11 cellular contexts compared by ENCODE assay signal in genomic region chr20:19886666-19887288, GRCh38.
DNase-seq lines count a peak whose midpoint lies in the region; ATAC-seq, FAIRE-seq and TF ChIP-seq lines count a peak whose summit lies in the region.
"Had no signal": no experiment of that assay in that cellular context is flagged by ENCODE, and none has a peak within 500 bp of the region (broad histone marks: within the 10 kb centered on the region; RNA-seq: fewer than 3 reads in every experiment).

No MANE protein-coding gene starts in this region.

- H3K4me2 ChIP-seq in A549: peak overlapping the region; percentile 74

- H3K4me3 ChIP-seq in A549: peak overlapping the region; percentile 31
- H3K4me3 ChIP-seq in muscle layer of colon (ENCODE audit: low read depth in 1 of 2, low read length in 2 of 2): peak overlapping the region in 1 of 2 donors; percentile 39

- peak; percentile 35 to 43; a peak in 3 of 6 replicates for ATAC-seq in A549
- ATAC-seq in activated T-cell treated with anti-CD3 and anti-CD28 coated beads, Interleukin-2, amount 50 U/mL, for 72 hours (replicated peaks in 1 of 2): no peak
- ATAC-seq: CD8-positive, alpha-beta T cell had no signal

- H3K4me1 ChIP-seq in A549 (peaks cover 82% of the 10 kb centered on the region), muscle layer of colon (ENCODE audit: insufficient read depth, low read length) (peaks cover 57% of the 10 kb centered on the region)

- intact Hi-C loops in posterior vena cava (cut with DNase I): loop anchor here in 1 of 2 donors (10.0 kb wide), 1 partner anchor 102 kb away; no protein-coding TSS in a partner anchor

- no peak overlapping the region for H3K4me3 Mint-ChIP-seq in activated T-cell treated with anti-CD3 and anti-CD28 coated beads, Interleukin-2, amount 50 U/mL, for 72 hours
- H3K4me3 Mint-ChIP-seq in T-helper 2 cell treated with Interferon-gamma antibody and Interleukin-4, amounts not matched to agents 5 μg/mL and 100 μg/mL, for 36 hours: no peak overlapping the region
- H3K4me3 Mint-ChIP-seq: CD8-positive, alpha-beta T cell had no signal

- no peak for TF ChIP-seq POLR2A in A549 (IDR thresholded peaks at IDR 0.05; ENCODE audit: low read length)

- peak; percentile 49 for TF ChIP-seq CTCF in A549 (IDR thresholded peaks at IDR 0.05)

- CTCF ChIA-PET in A549 (lab: Yijun Ruan, JAX): interaction anchor here (0.7 to 8.1 kb wide), 55 partner anchors 9 to 203 kb away, joined by 3 to 130 read pairs (median 5); partner anchors contain the start of gene NAA20

- no peak overlapping the region for H3K27ac Mint-ChIP-seq in activated T-cell treated with anti-CD3 and anti-CD28 coated beads, Interleukin-2, amount 50 U/mL, for 72 hours
- H3K27ac Mint-ChIP-seq in T-helper 2 cell treated with Interferon-gamma antibody and Interleukin-4, amounts not matched to agents 5 μg/mL and 100 μg/mL, for 36 hours: no peak overlapping the region
- H3K27ac Mint-ChIP-seq: CD8-positive, alpha-beta T cell had no signal

- peak overlapping the region; percentile 92 to 97 for H3K27ac ChIP-seq in A549
- H3K27ac ChIP-seq in epithelial cell of prostate: peak overlapping the region; percentile 97
- H3K27ac ChIP-seq in muscle layer of colon (ENCODE audit: low read depth, low read length): peak overlapping the region; percentile 93

- no peak for TF ChIP-seq EP300 in A549 (IDR thresholded peaks at IDR 0.05)

- no peak overlapping the region for H3K9ac ChIP-seq in muscle layer of colon (ENCODE audit: low read length)

- TF ChIP-seq RAD21 in A549 (conservative IDR thresholded peaks at IDR 0.05 in 1 of 2, IDR thresholded peaks at IDR 0.05 in 1 of 2): peak; percentile 70 to 80

- POLR2A ChIA-PET in A549 (lab: Yijun Ruan, JAX): interaction anchor here (0.6 to 6.0 kb wide), 13 partner anchors 11 to 194 kb away, joined by 3 to 92 read pairs (median 5); partner anchors contain the start of genes CFAP61, NAA20 and RIN2

- no peaks in the 10 kb centered on the region for H3K36me3 ChIP-seq in muscle layer of colon (ENCODE audit: insufficient read depth, low read length)

- H3K27me3 Mint-ChIP-seq in activated T-cell treated with anti-CD3 and anti-CD28 coated beads, Interleukin-2, amount 50 U/mL, for 72 hours (ENCODE audit: low read depth): peaks cover 36% of the 10 kb centered on the region
- H3K27me3 Mint-ChIP-seq in T-helper 2 cell treated with Interferon-gamma antibody and Interleukin-4, amounts not matched to agents 5 μg/mL and 100 μg/mL, for 36 hours (ENCODE audit: low read depth): peaks cover 3% of the 10 kb centered on the region

- H3K9me3 ChIP-seq in A549 (no peaks in the 10 kb centered on the region), muscle layer of colon (ENCODE audit: low read length) (no peaks in the 10 kb centered on the region)

- no peaks in the 10 kb centered on the region for H3K9me3 Mint-ChIP-seq in activated T-cell treated with anti-CD3 and anti-CD28 coated beads, Interleukin-2, amount 50 U/mL, for 72 hours
- H3K9me3 Mint-ChIP-seq in T-helper 2 cell treated with Interferon-gamma antibody and Interleukin-4, amounts not matched to agents 5 μg/mL and 100 μg/mL, for 36 hours: no peaks in the 10 kb centered on the region
- H3K9me3 Mint-ChIP-seq: CD8-positive, alpha-beta T cell had no signal

- DNase-seq in A549 (ENCODE audit: low read depth in 1 of 2, low spot score in 1 of 2): peak; percentile 67 to 76
- peak; percentile 45 for DNase-seq in M059J (ENCODE audit: low read depth)
- DNase-seq in epithelial cell of prostate (ENCODE audit: low read depth, low spot score): no peak
- no peak for DNase-seq in posterior vena cava (ENCODE audit: low spot score)
- DNase-seq in activated T-cell treated with anti-CD3 and anti-CD28 coated beads, Interleukin-2, amount 50 U/mL, for 72 hours: no peak
- DNase-seq in T-helper 2 cell treated with Interferon-gamma antibody and Interleukin-4, amounts not matched to agents 5 μg/mL and 100 μg/mL, for 36 hours (ENCODE audit: low spot score): no peak
- no peak for DNase-seq in NCI-H1930 (lab: John Stamatoyannopoulos, UW)
- DNase-seq: CD8-positive, alpha-beta T cell; NCI-H82; stimulated activated CD4-positive, alpha-beta T cell treated with anti-CD3 and anti-CD28 coated beads, Interleukin-15, amount 100 ng/mL, for 24 hours had no signal

- WGBS in A549 (ENCODE audit: missing lambda C conversion rate): 29% methylated on average over 8 of the region's 8 CpGs

- H3K4me1 Mint-ChIP-seq in activated T-cell treated with anti-CD3 and anti-CD28 coated beads, Interleukin-2, amount 50 U/mL, for 72 hours (ENCODE audit: low read depth): no peaks in the 10 kb centered on the region
- H3K4me1 Mint-ChIP-seq in T-helper 2 cell treated with Interferon-gamma antibody and Interleukin-4, amounts not matched to agents 5 μg/mL and 100 μg/mL, for 36 hours (ENCODE audit: low read depth): no peaks in the 10 kb centered on the region

- FAIRE-seq in A549 (lab: Jason Lieb, UNC): peak; percentile 84

- H3K27me3 ChIP-seq in muscle layer of colon (ENCODE audit: control insufficient read depth in 1 of 2, insufficient read depth in 2 of 2, low read length in 2 of 2): no peaks in the 10 kb centered on the region

- no peaks in the 10 kb centered on the region for H3K36me3 Mint-ChIP-seq in activated T-cell treated with anti-CD3 and anti-CD28 coated beads, Interleukin-2, amount 50 U/mL, for 72 hours (ENCODE audit: insufficient read depth in 2 of 2)
- no peaks in the 10 kb centered on the region for H3K36me3 Mint-ChIP-seq in T-helper 2 cell treated with Interferon-gamma antibody and Interleukin-4, amounts not matched to agents 5 μg/mL and 100 μg/mL, for 36 hours (ENCODE audit: low read depth)
- H3K36me3 Mint-ChIP-seq: CD8-positive, alpha-beta T cell had no signal

TF ChIP-seq in A549, 52 proteins besides CTCF, POLR2A, EP300 and RAD21:
- TF ChIP-seq KDM5A (IDR thresholded peaks at IDR 0.05) (peak; percentile 61), MYC (IDR thresholded peaks at IDR 0.05; ENCODE audit: borderline replicate concordance, low read length) (no peak), SMC3 (IDR thresholded peaks at IDR 0.05) (peak; percentile 78), USF2 (IDR thresholded peaks at IDR 0.05) (no peak)
- TF ChIP-seq, protein P1, sequence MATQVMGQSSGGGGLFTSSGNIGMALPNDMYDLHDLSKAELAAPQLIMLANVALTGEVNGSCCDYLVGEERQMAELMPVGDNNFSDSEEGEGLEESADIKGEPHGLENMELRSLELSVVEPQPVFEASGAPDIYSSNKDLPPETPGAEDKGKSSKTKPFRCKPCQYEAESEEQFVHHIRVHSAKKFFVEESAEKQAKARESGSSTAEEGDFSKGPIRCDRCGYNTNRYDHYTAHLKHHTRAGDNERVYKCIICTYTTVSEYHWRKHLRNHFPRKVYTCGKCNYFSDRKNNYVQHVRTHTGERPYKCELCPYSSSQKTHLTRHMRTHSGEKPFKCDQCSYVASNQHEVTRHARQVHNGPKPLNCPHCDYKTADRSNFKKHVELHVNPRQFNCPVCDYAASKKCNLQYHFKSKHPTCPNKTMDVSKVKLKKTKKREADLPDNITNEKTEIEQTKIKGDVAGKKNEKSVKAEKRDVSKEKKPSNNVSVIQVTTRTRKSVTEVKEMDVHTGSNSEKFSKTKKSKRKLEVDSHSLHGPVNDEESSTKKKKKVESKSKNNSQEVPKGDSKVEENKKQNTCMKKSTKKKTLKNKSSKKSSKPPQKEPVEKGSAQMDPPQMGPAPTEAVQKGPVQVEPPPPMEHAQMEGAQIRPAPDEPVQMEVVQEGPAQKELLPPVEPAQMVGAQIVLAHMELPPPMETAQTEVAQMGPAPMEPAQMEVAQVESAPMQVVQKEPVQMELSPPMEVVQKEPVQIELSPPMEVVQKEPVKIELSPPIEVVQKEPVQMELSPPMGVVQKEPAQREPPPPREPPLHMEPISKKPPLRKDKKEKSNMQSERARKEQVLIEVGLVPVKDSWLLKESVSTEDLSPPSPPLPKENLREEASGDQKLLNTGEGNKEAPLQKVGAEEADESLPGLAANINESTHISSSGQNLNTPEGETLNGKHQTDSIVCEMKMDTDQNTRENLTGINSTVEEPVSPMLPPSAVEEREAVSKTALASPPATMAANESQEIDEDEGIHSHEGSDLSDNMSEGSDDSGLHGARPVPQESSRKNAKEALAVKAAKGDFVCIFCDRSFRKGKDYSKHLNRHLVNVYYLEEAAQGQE (IDR thresholded peaks at IDR 0.05): 0 out of 2 replicates have a peak, but pooled peaks have one; percentile 20

Comparison
In these comparisons a context has a peak if more than half of its experiments do, and no peak if none do; other contexts are left out.
1. ATAC-seq: peak in A549 (2 of 2); none in activated T-cell treated with anti-CD3 and anti-CD28 coated beads, Interleukin-2, amount 50 U/mL, for 72 hours (0 of 2).
2. DNase-seq: peak in A549 (2 of 2) and M059J (single experiment); none in epithelial cell of prostate (single experiment), posterior vena cava (single experiment), activated T-cell treated with anti-CD3 and anti-CD28 coated beads, Interleukin-2, amount 50 U/mL, for 72 hours (0 of 2), T-helper 2 cell treated with Interferon-gamma antibody and Interleukin-4, amounts not matched to agents 5 μg/mL and 100 μg/mL, for 36 hours (single experiment) and NCI-H1930 (0 of 2).
3. Peak in every context shown above with its lines, with median percentiles within 50 percentile points of each other: H3K27ac ChIP-seq.